8 cellular contexts compared by ENCODE assay signal in genomic region chr10:48608279-48608681, GRCh38. TPM values are rescaled to one million over a fixed set of nuclear protein-coding genes. Genes with fewer than 3 reads are reported as not detected.
A peak's percentile ranks its signal among the peaks of the same experiment; 100 is the strongest.
DNase-seq lines count a peak whose midpoint lies in the region; ATAC-seq, FAIRE-seq and TF ChIP-seq lines count a peak whose summit lies in the region.

No MANE protein-coding gene starts in this region.

- peak; percentile 51 for DNase-seq in Caki2 (ENCODE audit: low read depth)
- peak; percentile 10 for DNase-seq in NCI-H2171 (lab: John Stamatoyannopoulos, UW)
- no peak for DNase-seq in astrocyte (ENCODE audit: low read depth)
- DNase-seq in left lobe of liver (ENCODE audit: low spot score): peak; percentile 48
- peak; percentile 39 for DNase-seq in transverse colon
- no peak for DNase-seq in aorta

- no peaks in the 10 kb centered on the region for H3K27me3 ChIP-seq in astrocyte (ENCODE audit: insufficient read depth, low read length)
- H3K27me3 ChIP-seq in transverse colon: peaks cover 13% of the 10 kb centered on the region
- H3K27me3 ChIP-seq in aorta (ENCODE audit: control insufficient read depth in 1 of 2, insufficient read depth in 2 of 2, low read length in 1 of 2): no peaks in the 10 kb centered on the region

- peak overlapping the region; percentile 90 for H3K4me2 ChIP-seq in astrocyte (ENCODE audit: low read length)

- WGBS in transverse colon (ENCODE audit: low coverage in 1 of 2), 2 donors: 55% methylated on average over 3 of the region's 3 CpGs; no CpG with 5 or more reads in 1 of the 2 donors
- WGBS in aorta, 2 donors: 83 to 85% methylated on average over 3 of the region's 3 CpGs

- H3K4me3 ChIP-seq in astrocyte (ENCODE audit: insufficient read depth, low read depth, low read length) (no peak overlapping the region), transverse colon (no peak overlapping the region), aorta (ENCODE audit: low read length in 2 of 2) (no peak overlapping the region)

- peaks cover 16% of the 10 kb centered on the region for H3K27me3 Mint-ChIP-seq in astrocyte (ENCODE audit: low read depth, unreplicated experiment)

- in situ Hi-C loops in Caki2 (cut with HindIII; ENCODE audit: low pct_unique_long_range_greater_than_20kb, low sequenced_read_pairs): no loop called here
- in situ Hi-C loops in transverse colon (cut with MboI; ENCODE audit: low pct_ligation_motif_present in 1 of 4, low pct_unique_long_range_greater_than_20kb in 1 of 4, low sequenced_read_pairs in 3 of 4): no loop called here

- H3K27ac ChIP-seq in astrocyte (ENCODE audit: low read depth, low read length) (peak overlapping the region; percentile 91), transverse colon (no peak overlapping the region), aorta (ENCODE audit: low read depth in 1 of 2, low read length in 2 of 2) (no peak overlapping the region)

- H3K4me3 Mint-ChIP-seq in astrocyte (ENCODE audit: unreplicated experiment): no peak overlapping the region

- H3K36me3 ChIP-seq in astrocyte (ENCODE audit: insufficient read depth, low read length) (no peaks in the 10 kb centered on the region), transverse colon (no peaks in the 10 kb centered on the region), aorta (ENCODE audit: control insufficient read depth in 1 of 2, insufficient read depth in 2 of 2, low read length in 1 of 2) (no peaks in the 10 kb centered on the region)

- peaks cover 4% of the 10 kb centered on the region for H4K20me1 ChIP-seq in astrocyte (ENCODE audit: insufficient read depth, low read length)

- ATAC-seq in GM18520 (IDR thresholded peaks at IDR 0.05; ENCODE audit: unreplicated experiment) (peak; percentile 73), HG02885 (IDR thresholded peaks at IDR 0.05; ENCODE audit: poor library complexity, unreplicated experiment) (peak; percentile 92), left lobe of liver (peak; percentile 93), aorta (ENCODE audit: low FRiP score) (no peak)

- H3K9me3 Mint-ChIP-seq in astrocyte (ENCODE audit: unreplicated experiment): peaks cover 6% of the 10 kb centered on the region

- H3K79me2 ChIP-seq in astrocyte (ENCODE audit: insufficient read depth, low read length): peaks cover 17% of the 10 kb centered on the region

- peak overlapping the region; percentile 71 for H3K9ac ChIP-seq in astrocyte (ENCODE audit: low read length)

- no peak for TF ChIP-seq EP300 in transverse colon (IDR thresholded peaks at IDR 0.05; ENCODE audit: low read depth)

- no peaks in the 10 kb centered on the region for H3K36me3 Mint-ChIP-seq in astrocyte (ENCODE audit: low read depth, unreplicated experiment)

- peak; percentile 56 for TF ChIP-seq CTCF in astrocyte (IDR thresholded peaks at IDR 0.05; ENCODE audit: insufficient read depth, low read depth, low read length)
- TF ChIP-seq CTCF in transverse colon (IDR thresholded peaks at IDR 0.05): peak; percentile 46 to 61 (median 52)

- H3K4me1 ChIP-seq in astrocyte (ENCODE audit: insufficient read depth, low read length) (peaks cover 50% of the 10 kb centered on the region), transverse colon (peaks cover 8 to 22% (median 14%) of the 10 kb centered on the region in 4 donors), aorta (ENCODE audit: control insufficient read depth in 1 of 2, insufficient read depth in 2 of 2, low read length in 2 of 2) (no peaks in the 10 kb centered on the region)

- H3K4me1 Mint-ChIP-seq in astrocyte (ENCODE audit: low read depth, unreplicated experiment): peaks cover 30% of the 10 kb centered on the region

- TF ChIP-seq POLR2A in transverse colon (IDR thresholded peaks at IDR 0.05): no peak

- no peak for FAIRE-seq in astrocyte (lab: Jason Lieb, UNC)

- no peak overlapping the region for H2AFZ ChIP-seq in astrocyte (ENCODE audit: low read depth, low read length)

- no peaks in the 10 kb centered on the region for H3K9me3 ChIP-seq in astrocyte (ENCODE audit: insufficient read depth, low read depth, low read length)
- H3K9me3 ChIP-seq in transverse colon: no peaks in the 10 kb centered on the region
- H3K9me3 ChIP-seq in aorta (ENCODE audit: control insufficient read depth, low read length): no peaks in the 10 kb centered on the region

- no peak overlapping the region for H3K27ac Mint-ChIP-seq in astrocyte (ENCODE audit: unreplicated experiment)

- intact Hi-C loops in transverse colon (cut with DNase I; ENCODE audit: low total_unique reads) (no loop called here), aorta (cut with DNase I) (loop anchor here in 1 of 2 donors (5.0 kb wide), 2 partner anchors 49 to 246 kb away; no protein-coding TSS in a partner anchor)

RNA-seq across cellular contexts. Expression of gene ARHGAP22, which starts 3.4 kb away (rescaled TPM):
- total RNA-seq in Caki2 (2014; rRNA removed; shearing (Covaris generic); ENCODE audit: low replicate concordance): 3.5 and 14.8 TPM in 2 replicates
- 4.7 and 6.2 TPM in 2 replicates for total RNA-seq in astrocyte
- 0.13 TPM for total RNA-seq in left lobe of liver
- total RNA-seq in transverse colon: 1 to 10 TPM in 3 of 4 donors, not detected in 1; 1.4 to 3.4 (median 1.7) TPM
- 10 to 100 TPM; 19.1 to 29.1 TPM for total RNA-seq in aorta
- 10 to 100 TPM in 1 of 2 donors, 1 to 10 TPM in 1; 6.1 to 15.1 TPM for polyA plus RNA-seq in aorta

Comparison
In these comparisons a context has a peak if more than half of its experiments do, and no peak if none do; other contexts are left out.
1. DNase-seq: peak in Caki2 (single experiment), NCI-H2171 (single experiment), left lobe of liver (single experiment) and transverse colon (single experiment); none in astrocyte (single experiment) and aorta (0 of 2).